Comparison of ENCODE assay signal across 1 cellular context in the genomic region with DNA sequence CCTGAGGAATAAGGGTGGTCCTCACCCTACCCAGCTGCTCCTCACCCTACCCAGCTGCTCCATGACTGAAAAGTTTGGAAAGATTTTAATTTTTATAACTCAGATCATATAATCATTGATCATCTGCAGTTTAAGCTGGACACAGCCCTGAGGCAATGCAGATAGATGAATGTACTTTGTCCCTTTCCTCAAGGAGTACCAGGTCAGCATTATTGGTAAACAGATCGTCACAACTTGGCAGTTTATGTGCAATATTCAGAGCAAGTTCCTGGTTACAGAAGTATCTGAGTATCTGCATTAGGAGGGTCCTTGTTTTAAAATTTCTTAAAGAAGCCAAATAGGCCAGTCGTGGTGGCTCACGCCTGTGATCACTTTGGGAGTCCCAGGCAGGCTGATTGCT.
TF ChIP-seq lines count a peak whose summit lies in the region.

No MANE protein-coding gene starts in this region.

TF ChIP-seq in IMR-90, 13 proteins besides CTCF, POLR2A, EP300 and RAD21:
- TF ChIP-seq MAFK (IDR thresholded peaks at IDR 0.05; ENCODE audit: low read depth, low read length) (peak; percentile 22; the same call in 1 of the 2 replicates), MXI1 (IDR thresholded peaks at IDR 0.05; ENCODE audit: borderline replicate concordance, low read depth, low read length) (no peak)
